ENCODE assay signal across 29 cellular contexts in genomic region chr18:3709166-3709565, GRCh38.
DNase-seq lines count a peak whose midpoint lies in the region; ATAC-seq, FAIRE-seq and TF ChIP-seq lines count a peak whose summit lies in the region.
"Had no signal": no experiment of that assay in that cellular context is flagged by ENCODE, and none has a peak within 500 bp of the region (broad histone marks: within the 10 kb centered on the region; RNA-seq: fewer than 3 reads in every experiment).

No MANE protein-coding gene starts in this region.

- WGBS in A549 (ENCODE audit: missing lambda C conversion rate) = 59% methylated on average over 4 of the region's 4 CpGs
- WGBS in mesenchymal stem cell = 88% methylated on average over 4 of the region's 4 CpGs

- DNase-seq in A549 (ENCODE audit: low read depth in 1 of 2, low spot score in 1 of 2) (no peak), HT-29 (ENCODE audit: low spot score) (peak; percentile 78), RPMI7951 (ENCODE audit: low read depth) (peak; percentile 17), endothelial cell of umbilical vein (ENCODE audit: low read depth, low spot score) (no peak), mesenchymal stem cell (no peak), mesenteric fat pad (ENCODE audit: low spot score) (no peak), dedifferentiated amniotic fluid mesenchymal stem cell (ENCODE audit: extremely low spot score) (no peak)
- DNase-seq: activated CD4-positive, alpha-beta T cell treated with anti-CD3 and anti-CD28 coated beads for 48 hours; activated CD8-positive, alpha-beta memory T cell treated with anti-CD3 and anti-CD28 coated beads for 24 hours; activated effector memory CD4-positive, alpha-beta T cell treated with anti-CD3 and anti-CD28 coated beads, Interleukin-2, amount 50 U/mL, for 16 hours; activated T-cell treated with anti-CD3 and anti-CD28 coated beads, Interleukin-2, amount 50 U/mL, for 1 hour; brain microvascular endothelial cell; effector CD4-positive, alpha-beta T cell; foreskin fibroblast; heart right ventricle; HFFc6; MG63; NCI-H1417 treated with DMSO at 0.1 percent for 48 hours; NCI-H2081; NCI-H2227 treated with DMSO at 0.1 percent for 48 hours; NCI-H69; posterior cingulate gyrus; right cardiac atrium; spleen; T-helper 17 cell; transverse colon had no signal

- H3K36me3 ChIP-seq in endothelial cell of umbilical vein (ENCODE audit: control insufficient read depth in 2 of 2, extremely low read depth in 1 of 2, insufficient read depth in 2 of 2, low read length in 2 of 2) (no peaks in the 10 kb centered on the region), mesenchymal stem cell (ENCODE audit: control insufficient read depth in 1 of 2, insufficient read depth in 2 of 2, low read depth in 1 of 2, low read length in 2 of 2) (no peaks in the 10 kb centered on the region)
- H3K36me3 ChIP-seq: brain microvascular endothelial cell, heart right ventricle, MG63, spleen, transverse colon had no signal

- H3K9me3 ChIP-seq in A549 (no peaks in the 10 kb centered on the region), endothelial cell of umbilical vein (replicated peaks; ENCODE audit: control insufficient read depth, insufficient read depth, low read length) (no peaks in the 10 kb centered on the region), mesenchymal stem cell (ENCODE audit: control insufficient read depth, low read length) (no peaks in the 10 kb centered on the region)
- H3K9me3 ChIP-seq: heart right ventricle, MG63, spleen, transverse colon had no signal

- intact Hi-C loops in endothelial cell of umbilical vein (cut with micrococcal nuclease) = no loop called here

- no peak overlapping the region for H3K18ac ChIP-seq in mesenchymal stem cell (ENCODE audit: low read depth in 1 of 2, low read length in 2 of 2)

- no peak overlapping the region for H2BK5ac ChIP-seq in mesenchymal stem cell (ENCODE audit: low read depth, low read length, poor library complexity, severe bottlenecking)

- TF ChIP-seq POLR2A in A549 (IDR thresholded peaks at IDR 0.05; ENCODE audit: low read length) (no peak), endothelial cell of umbilical vein (IDR thresholded peaks at IDR 0.05; ENCODE audit: low read depth, low read length) (no peak)

- H4K91ac ChIP-seq in mesenchymal stem cell (ENCODE audit: low read length) = no peak overlapping the region

- peaks cover 42% of the 10 kb centered on the region for H3K4me1 ChIP-seq in A549
- peaks cover 30% of the 10 kb centered on the region for H3K4me1 ChIP-seq in endothelial cell of umbilical vein (ENCODE audit: control insufficient read depth, extremely low read depth, insufficient read depth, low read length)
- peaks cover 11% of the 10 kb centered on the region for H3K4me1 ChIP-seq in mesenchymal stem cell (ENCODE audit: control insufficient read depth, insufficient read depth, low read depth, low read length)

- no peaks in the 10 kb centered on the region for H4K20me1 ChIP-seq in endothelial cell of umbilical vein (replicated peaks; ENCODE audit: control insufficient read depth, extremely low read depth, insufficient read depth, low read length)

- dilution Hi-C loops in endothelial cell of umbilical vein (cut with MboI; ENCODE audit: extremely low pct_ligation_motif_present, low sequenced_read_pairs) = no loop called here

- TF ChIP-seq RAD21 in A549 (conservative IDR thresholded peaks at IDR 0.05 in 1 of 2, IDR thresholded peaks at IDR 0.05 in 1 of 2) = no peak

- no peaks in the 10 kb centered on the region for H3K79me2 ChIP-seq in endothelial cell of umbilical vein (ENCODE audit: control insufficient read depth, insufficient read depth, low read length)

- H3K79me1 ChIP-seq in mesenchymal stem cell (replicated peaks; ENCODE audit: low read length, poor library complexity, severe bottlenecking) = no peaks in the 10 kb centered on the region

- no peak overlapping the region for H4K8ac ChIP-seq in mesenchymal stem cell (ENCODE audit: low read length)

- H3K9ac ChIP-seq in endothelial cell of umbilical vein (replicated peaks; ENCODE audit: extremely low read depth, insufficient read depth, low read length) (no peak overlapping the region), mesenchymal stem cell (ENCODE audit: low read length) (no peak overlapping the region)

- no peaks in the 10 kb centered on the region for H3K27me3 ChIP-seq in endothelial cell of umbilical vein (ENCODE audit: control insufficient read depth in 2 of 2, insufficient read depth in 2 of 2, low read length in 2 of 2)
- H3K27me3 ChIP-seq in mesenchymal stem cell (ENCODE audit: control insufficient read depth in 1 of 2, insufficient read depth in 1 of 2, low read length in 2 of 2) = no peaks in the 10 kb centered on the region
- H3K27me3 ChIP-seq: brain microvascular endothelial cell, transverse colon had no signal

- no peak overlapping the region for H2BK12ac ChIP-seq in mesenchymal stem cell (ENCODE audit: low read length in 2 of 2)

- H3K27ac ChIP-seq in A549 (peak overlapping the region; percentile 74 to 75), endothelial cell of umbilical vein (ENCODE audit: insufficient read depth, low read depth, low read length) (no peak overlapping the region), mesenchymal stem cell (ENCODE audit: low read length, poor library complexity, severe bottlenecking) (no peak overlapping the region)
- H3K27ac ChIP-seq: brain microvascular endothelial cell, heart right ventricle had no signal

- no TSS peak for BruUV-seq in endothelial cell of umbilical vein (replicated peaks; lab: Mats Ljungman, UMichigan)

- H3K23ac ChIP-seq in mesenchymal stem cell (ENCODE audit: low read length in 2 of 2) = no peak overlapping the region

- H2BK15ac ChIP-seq in mesenchymal stem cell (ENCODE audit: low read depth, poor library complexity, severe bottlenecking) = no peak overlapping the region

- H3K4ac ChIP-seq in mesenchymal stem cell (ENCODE audit: low read depth in 1 of 2, low read length in 2 of 2) = no peak overlapping the region

- CTCF ChIA-PET in A549 (lab: Yijun Ruan, JAX) = interaction anchor here (1.7 kb wide), 1 partner anchor 62 kb away, joined by 10 read pairs; no protein-coding TSS in a partner anchor
- CTCF ChIA-PET in endothelial cell of umbilical vein (lab: Charles Lee) = interaction anchor here (1.0 to 6.2 kb wide), 7 partner anchors 34 to 286 kb away, joined by 3 to 55 read pairs (median 5); no protein-coding TSS in a partner anchor

- no peak for TF ChIP-seq CTCF in A549 (IDR thresholded peaks at IDR 0.05)
- TF ChIP-seq CTCF in endothelial cell of umbilical vein (IDR thresholded peaks at IDR 0.05; ENCODE audit: extremely low read depth in 1 of 2, insufficient read depth in 1 of 2, low read depth in 1 of 2, low read length in 2 of 2) = no peak

- H2AFZ ChIP-seq in endothelial cell of umbilical vein (ENCODE audit: low read depth, low read length) (no peak overlapping the region), mesenchymal stem cell (ENCODE audit: low read depth, low read length) (no peak overlapping the region)
- H2AFZ ChIP-seq: GM23338 had no signal

- H3K4me2 ChIP-seq in A549 (no peak overlapping the region), endothelial cell of umbilical vein (ENCODE audit: insufficient read depth, low read length) (no peak overlapping the region), mesenchymal stem cell (ENCODE audit: low read length, poor library complexity, severe bottlenecking) (no peak overlapping the region)
- H3K4me2 ChIP-seq: GM23338 had no signal

- FAIRE-seq in A549 (lab: Jason Lieb, UNC) = no peak
- FAIRE-seq in endothelial cell of umbilical vein (lab: Jason Lieb, UNC) = no peak
- FAIRE-seq: HepG2 had no signal

- no peak overlapping the region for H2BK120ac ChIP-seq in mesenchymal stem cell (ENCODE audit: low read depth, low read length)

- H3K14ac ChIP-seq in mesenchymal stem cell (ENCODE audit: low read length in 2 of 2) = no peak overlapping the region

- no peak overlapping the region for H3K4me3 ChIP-seq in A549
- H3K4me3 ChIP-seq in endothelial cell of umbilical vein (replicated peaks in 1 of 3; ENCODE audit: insufficient read depth in 1 of 3, low read depth in 1 of 3, low read length in 3 of 3) = no peak overlapping the region
- H3K4me3 ChIP-seq in mesenchymal stem cell (ENCODE audit: insufficient read depth in 1 of 2, low read depth in 1 of 2, low read length in 2 of 2) = no peak overlapping the region
- H3K4me3 ChIP-seq: GM23338, heart right ventricle, MG63, spleen, transverse colon had no signal

- no peak overlapping the region for H2AK5ac ChIP-seq in mesenchymal stem cell (ENCODE audit: low read length, severe bottlenecking)

- no peak for TF ChIP-seq EP300 in A549 (IDR thresholded peaks at IDR 0.05)

- ATAC-seq in A549 = no peak
- no peak for ATAC-seq in esophagus mucosa
- ATAC-seq: GM23338, heart right ventricle, HepG2, right cardiac atrium, T-helper 17 cell had no signal

- no peaks in the 10 kb centered on the region for H3K9me1 ChIP-seq in endothelial cell of umbilical vein (replicated peaks; ENCODE audit: control insufficient read depth, extremely low read depth, insufficient read depth, low read length)

- POLR2A ChIA-PET in A549 (lab: Yijun Ruan, JAX) (no interaction called here), endothelial cell of umbilical vein (lab: Charles Lee) (no interaction called here)

TF ChIP-seq in A549, 52 proteins besides CTCF, POLR2A, EP300 and RAD21 (continues in another document):
- no peak for TF ChIP-seq GATA3 (IDR thresholded peaks at IDR 0.05; ENCODE audit: borderline replicate concordance)
- no peak for TF ChIP-seq MYC (IDR thresholded peaks at IDR 0.05; ENCODE audit: borderline replicate concordance, low read length)
- no peak for TF ChIP-seq BHLHE40 (IDR thresholded peaks at IDR 0.05; ENCODE audit: low read depth, low read length)
- TF ChIP-seq CHD4 (IDR thresholded peaks at IDR 0.05; ENCODE audit: borderline replicate concordance) = no peak

TF ChIP-seq in endothelial cell of umbilical vein, 7 proteins besides CTCF, POLR2A, EP300 and RAD21:
- TF ChIP-seq, protein P1, sequence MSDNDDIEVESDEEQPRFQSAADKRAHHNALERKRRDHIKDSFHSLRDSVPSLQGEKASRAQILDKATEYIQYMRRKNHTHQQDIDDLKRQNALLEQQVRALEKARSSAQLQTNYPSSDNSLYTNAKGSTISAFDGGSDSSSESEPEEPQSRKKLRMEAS (IDR thresholded peaks at IDR 0.05; ENCODE audit: insufficient read depth, insufficient read length) = no peak
- peak; percentile 10 for TF ChIP-seq EZH2 (IDR thresholded peaks at IDR 0.05; ENCODE audit: borderline replicate concordance, low read depth, low read length, severe bottlenecking)
- TF ChIP-seq GATA2 (IDR thresholded peaks at IDR 0.05; ENCODE audit: insufficient read depth, insufficient read length, low read depth, low read length) = peak; percentile 30
TF ChIP-seq in endothelial cell of umbilical vein: peak in this region for 2.

Comparison
In these comparisons a context has a peak if more than half of its experiments do, and no peak if none do; other contexts are left out.
1. DNase-seq: peak in HT-29 (single experiment) and RPMI7951 (single experiment); none in A549 (0 of 2), endothelial cell of umbilical vein (single experiment), mesenchymal stem cell (single experiment), mesenteric fat pad (single experiment) and dedifferentiated amniotic fluid mesenchymal stem cell (single experiment).
2. H3K27ac ChIP-seq: peak in A549 (2 of 2); none in endothelial cell of umbilical vein (single experiment) and mesenchymal stem cell (single experiment).